ENCODE assay signal across 20 cellular contexts in genomic region chr10:126669188-126669587, GRCh38. TPM values are rescaled to one million over a fixed set of nuclear protein-coding genes. Genes with fewer than 3 reads are reported as not detected.
DNase-seq lines count a peak whose midpoint lies in the region; ATAC-seq and TF ChIP-seq lines count a peak whose summit lies in the region.
"Had no signal": no experiment of that assay in that cellular context is flagged by ENCODE, and none has a peak within 500 bp of the region (broad histone marks: within the 10 kb centered on the region; RNA-seq: fewer than 3 reads in every experiment).

No MANE protein-coding gene starts in this region.

- no peaks in the 10 kb centered on the region for H3K9me3 ChIP-seq in body of pancreas
- H3K9me3 ChIP-seq: A549, SK-N-SH had no signal

- peak overlapping the region; percentile 47 for H3K27ac ChIP-seq in VCaP
- H3K27ac ChIP-seq in temporal lobe (ENCODE audit: low read depth, low read length): peak overlapping the region; percentile 94
- no peak overlapping the region for H3K27ac ChIP-seq in body of pancreas
- H3K27ac ChIP-seq: A549 had no signal

- 25% methylated on average over 4 of the region's 4 CpGs for WGBS in body of pancreas, 2 donors

- TF ChIP-seq POLR2A in body of pancreas (IDR thresholded peaks at IDR 0.05): no peak

- H3K36me3 ChIP-seq in body of pancreas (replicated peaks in 1 of 2; ENCODE audit: insufficient read depth in 1 of 2, low read depth in 2 of 2): no peaks in the 10 kb centered on the region

- intact Hi-C loops in body of pancreas (cut with DNase I): no loop called here

- no peaks in the 10 kb centered on the region for H3K4me1 ChIP-seq in body of pancreas
- H3K4me1 ChIP-seq: A549 had no signal

- TF ChIP-seq CTCF in VCaP (conservative IDR thresholded peaks at IDR 0.05) (no peak), body of pancreas (IDR thresholded peaks at IDR 0.05) (no peak)

- no peaks in the 10 kb centered on the region for H3K27me3 ChIP-seq in body of pancreas

- DNase-seq in NCI-H748 (lab: John Stamatoyannopoulos, UW; ENCODE audit: unreplicated experiment) (peak; percentile 10), NCI-H748 treated with DMSO at 0.1 percent for 48 hours (lab: John Stamatoyannopoulos, UW) (no peak), inferior parietal cortex (ENCODE audit: extremely low spot score) (peak; percentile 32), body of pancreas (no peak)
- DNase-seq: CD8-positive, alpha-beta memory T cell; HCEC 1CT; NCI-H1092 treated with DMSO at 0.1 percent for 48 hours; NCI-H1930; NCI-H226; NCI-H526 treated with DMSO at 0.1 percent for 48 hours; OCI-M1; SHP77; SK-N-SH; T-helper 1 cell had no signal

- H3K4me3 ChIP-seq in body of pancreas: no peak overlapping the region
- H3K4me3 ChIP-seq: A549, GM23338 had no signal

- ATAC-seq in GM21619 (IDR thresholded peaks at IDR 0.05; ENCODE audit: unreplicated experiment) (no peak), GM21576 (IDR thresholded peaks at IDR 0.05; ENCODE audit: unreplicated experiment) (no peak), body of pancreas (no peak)
- ATAC-seq: A549, GM23338 had no signal

RNA-seq across cellular contexts. Expression of gene C10orf90, which starts 1.3 kb away (rescaled TPM):
- total RNA-seq in temporal lobe: 0.49 TPM
- not detected for total RNA-seq in body of pancreas
- total RNA-seq: CD8-positive, alpha-beta memory T cell had no signal

Comparison
In these comparisons a context has a peak if more than half of its experiments do, and no peak if none do; other contexts are left out.
1. DNase-seq: peak in NCI-H748 (single experiment) and inferior parietal cortex (single experiment); none in NCI-H748 treated with DMSO at 0.1 percent for 48 hours (single experiment) and body of pancreas (0 of 4).
2. H3K27ac ChIP-seq: peak in VCaP (single experiment) and temporal lobe (single experiment); none in body of pancreas (0 of 4).